ENCODE assay signal across 9 cellular contexts in genomic region chr10:104642311-104643022, GRCh38. TPM values are rescaled to one million over a fixed set of nuclear protein-coding genes. Genes with fewer than 3 reads are reported as not detected.
DNase-seq lines count a peak whose midpoint lies in the region; TF ChIP-seq lines count a peak whose summit lies in the region.
"Had no signal": no experiment of that assay in that cellular context is flagged by ENCODE, and none has a peak within 500 bp of the region (broad histone marks: within the 10 kb centered on the region; RNA-seq: fewer than 3 reads in every experiment).

No MANE protein-coding gene starts in this region.

- no peak overlapping the region for H3K27ac ChIP-seq in spleen

- DNase-seq in GM12864 (ENCODE audit: low read depth) (no peak), NCI-H82 (lab: John Stamatoyannopoulos, UW) (peak; percentile 78), glomerular visceral epithelial cell (ENCODE audit: extremely low spot score) (peak; percentile 9), posterior vena cava (ENCODE audit: low spot score) (peak; percentile 83), MV-4-11 (lab: John Stamatoyannopoulos, UW) (no peak), spleen (no peak), NOMO-1 treated with DMSO at 0.1 percent for 48 hours (lab: John Stamatoyannopoulos, UW; ENCODE audit: unreplicated experiment) (no peak)
- no peak for DNase-seq in activated CD4-positive, CD25-positive, alpha-beta regulatory T cell (lab: John Stamatoyannopoulos, UW)
- DNase-seq: IMR-90 had no signal

- H3K27me3 ChIP-seq in spleen (replicated peaks in 1 of 7): peaks cover 0 to 100% (median 61%) of the 10 kb centered on the region in 7 donors

- 2 to 7% (median 4%) methylated on average over 34 to 58 of the region's 58 CpGs for WGBS in spleen, 5 donors

- H3K4me3 ChIP-seq in GM12864 (ENCODE audit: low read depth, low read length): no peak overlapping the region
- peak overlapping the region in 1 of 8 donors; percentile 5 for H3K4me3 ChIP-seq in spleen

- H3K36me3 ChIP-seq in spleen: no peaks in the 10 kb centered on the region

- no peak for TF ChIP-seq POLR2A in spleen (IDR thresholded peaks at IDR 0.05)

- TF ChIP-seq CTCF in GM12864 (IDR thresholded peaks at IDR 0.05; ENCODE audit: low read depth, low read length, missing control alignments): peak; percentile 43
- no peak for TF ChIP-seq CTCF in spleen (IDR thresholded peaks at IDR 0.05 in 8 of 11, conservative IDR thresholded peaks at IDR 0.05 in 3 of 11)

- H3K9me3 ChIP-seq in spleen: no peaks in the 10 kb centered on the region

- H3K4me1 ChIP-seq in spleen: peaks cover 0 to 40% (median 21%) of the 10 kb centered on the region in 6 donors

- intact Hi-C loops in posterior vena cava (cut with DNase I): loop anchor here in 1 of 2 donors (1.0 kb wide), 1 partner anchor 15 kb away; no protein-coding TSS in a partner anchor
- intact Hi-C loops in spleen (cut with DNase I; ENCODE audit: low total_unique reads): no loop called here

RNA-seq across cellular contexts. Expression of gene SORCS3, which starts 1.4 kb away (rescaled TPM):
- total RNA-seq in posterior vena cava: under 1 TPM in 1 of 2 donors, not detected in 1; 0.10 TPM
- total RNA-seq in spleen: under 1 TPM in 2 of 7 donors, not detected in 5; 0.03 to 0.06 TPM
- polyA plus RNA-seq in spleen: not detected
- total RNA-seq: IMR-90 had no signal
- polyA plus RNA-seq: IMR-90 had no signal

Comparison
In these comparisons a context has a peak if more than half of its experiments do, and no peak if none do; other contexts are left out.
1. DNase-seq: peak in NCI-H82 (single experiment), glomerular visceral epithelial cell (single experiment) and posterior vena cava (single experiment); none in GM12864 (single experiment), MV-4-11 (single experiment), spleen (single experiment), activated CD4-positive, CD25-positive, alpha-beta regulatory T cell (0 of 4) and NOMO-1 treated with DMSO at 0.1 percent for 48 hours (single experiment).